1 cellular context compared by ENCODE assay signal in genomic region chr1:16706302-16706701, GRCh38. TPM values are rescaled to one million over a fixed set of nuclear protein-coding genes. Genes with fewer than 3 reads are reported as not detected.
"Had no signal": no experiment of that assay in that cellular context is flagged by ENCODE, and none has a peak within 500 bp of the region (broad histone marks: within the 10 kb centered on the region; RNA-seq: fewer than 3 reads in every experiment).

No MANE protein-coding gene starts in this region.

RNA-seq across cellular contexts. Expression of gene RNU1-4, which starts 34.0 kb away (rescaled TPM):
- total RNA-seq: LHCN-M2 had no signal

RNA-seq across cellular contexts. Expression of gene RNU1-3, which starts 39.6 kb away (rescaled TPM):
- total RNA-seq: LHCN-M2 had no signal
